In genomic region chr19:56140583-56141415, GRCh38 we compare ENCODE assay signal across 8 cellular contexts. TPM values are rescaled to one million over a fixed set of nuclear protein-coding genes. Genes with fewer than 3 reads are reported as not detected.
DNase-seq lines count a peak whose midpoint lies in the region; ATAC-seq and TF ChIP-seq lines count a peak whose summit lies in the region.

ZNF444 (plus strand) TSS chr19:56141287; CDS start chr19:56146912, 5,625 bp downstream.

- H3K9me3 Mint-ChIP-seq in immature natural killer cell, result no peaks in the 10 kb centered on the region

- peak; percentile 90 for ATAC-seq in HG03196 (IDR thresholded peaks at IDR 0.05; ENCODE audit: unreplicated experiment)

- H3K4me1 Mint-ChIP-seq in immature natural killer cell, result peaks cover 24 to 36% of the 10 kb centered on the region in 2 donors

- H3K27ac Mint-ChIP-seq in immature natural killer cell, result peak within 1 kb of the TSS; percentile 86 to 98 (median 92)

- H3K27me3 Mint-ChIP-seq in immature natural killer cell (ENCODE audit: low read depth in 3 of 3), result peaks cover 12 to 13% (median 12%) of the 10 kb centered on the region in 3 donors

- H3K4me3 Mint-ChIP-seq in immature natural killer cell, result peak within 1 kb of the TSS; percentile 88 to 99 (median 90)

- peak; percentile 66 for TF ChIP-seq POLR2A in GM18951 (IDR thresholded peaks at IDR 0.05; ENCODE audit: extremely low read depth, insufficient read depth, insufficient read length)

- DNase-seq in AG08395 (ENCODE audit: low spot score), result peak; percentile 100
- DNase-seq in NCI-H345 (lab: John Stamatoyannopoulos, UW), result peak; percentile 99
- peak; percentile 99 to 100 (median 99) for DNase-seq in activated CD4-positive, CD25-positive, alpha-beta regulatory T cell (lab: John Stamatoyannopoulos, UW)
- DNase-seq in central memory CD4-positive, alpha-beta T cell, result peak; percentile 99
- peak; percentile 97 to 98 (median 98) for DNase-seq in immature natural killer cell
- peak; percentile 99 for DNase-seq in smooth muscle cell of the brain vasculature (ENCODE audit: low read depth, low spot score)

- in situ Hi-C loops in GM18951 (cut with MboI; ENCODE audit: low sequenced_read_pairs, unreplicated experiment), result no loop called here

- H3K36me3 Mint-ChIP-seq in immature natural killer cell, result no peaks in the 10 kb centered on the region

RNA-seq across cellular contexts. Expression of gene ZNF444, which starts in this region (rescaled TPM):
- 10 to 100 TPM in 1 of 3 donors, 1 to 10 TPM in 2; 7.9 to 19.1 (median 9.0) TPM for polyA plus RNA-seq in immature natural killer cell

Comparison
In these comparisons a context has a peak if more than half of its experiments do, and no peak if none do; other contexts are left out.
1. Peak in every context shown above with its lines: DNase-seq and ATAC-seq.